ENCODE assay signal across 12 cellular contexts in the genomic region with DNA sequence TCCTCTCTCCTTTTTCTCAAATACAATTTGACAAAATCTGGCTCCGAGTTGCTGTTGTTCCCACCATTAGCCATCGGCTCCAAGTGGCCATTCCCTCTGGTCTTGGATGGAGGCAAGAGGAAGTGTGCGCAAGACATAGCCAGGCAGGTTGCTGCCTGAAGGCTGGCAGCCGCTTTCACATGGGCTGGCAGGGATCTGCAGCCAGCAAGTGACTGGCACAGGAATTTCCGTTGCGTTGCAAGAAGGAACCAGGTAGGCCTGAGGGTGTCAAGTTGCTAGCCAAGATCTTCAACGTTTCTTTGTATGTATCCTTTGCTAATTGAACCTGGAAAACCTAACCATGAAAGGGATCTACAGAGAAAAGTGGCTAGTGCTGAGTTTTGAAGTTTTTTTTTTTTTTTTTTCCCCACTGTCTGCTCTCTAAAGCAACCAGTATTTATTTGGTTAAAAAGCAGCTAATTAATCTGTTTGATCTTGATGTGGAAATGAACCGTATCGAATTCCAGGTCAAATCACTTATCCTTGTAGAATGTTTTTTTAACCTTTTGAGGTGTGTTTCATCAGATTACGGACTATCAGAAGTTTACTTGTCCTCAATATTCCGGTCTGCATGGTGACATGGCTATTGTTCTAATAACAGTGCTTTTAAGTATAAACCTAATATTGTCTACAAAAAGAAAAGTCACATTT.
A peak's percentile ranks its signal among the peaks of the same experiment; 100 is the strongest.
DNase-seq lines count a peak whose midpoint lies in the region; ATAC-seq and TF ChIP-seq lines count a peak whose summit lies in the region.
"Had no signal": no experiment of that assay in that cellular context is flagged by ENCODE, and none has a peak within 500 bp of the region (broad histone marks: within the 10 kb centered on the region; RNA-seq: fewer than 3 reads in every experiment).

No MANE protein-coding gene starts in this region.

- H3K18ac ChIP-seq in mesendoderm (ENCODE audit: low read length): no peak overlapping the region

- H3K27me3 ChIP-seq in breast epithelium (no peaks in the 10 kb centered on the region), mesendoderm (ENCODE audit: insufficient read depth, low read length, poor library complexity) (no peaks in the 10 kb centered on the region)
- H3K27me3 ChIP-seq: SJSA1 had no signal

- no peak overlapping the region for H3K27ac Mint-ChIP-seq in activated CD4-positive, alpha-beta T cell treated with anti-CD3 and anti-CD28 coated beads, Interleukin-2, amount 10 ng/mL, durations not matched to agents 7 days and 5 days

- no peak overlapping the region for H3K9ac ChIP-seq in mesendoderm (ENCODE audit: low read length)

- POLR2A ChIA-PET in activated CD4-positive, alpha-beta T cell treated with anti-CD3 and anti-CD28 coated beads, Interleukin-2, amount 10 ng/mL, durations not matched to agents 7 days and 5 days (lab: Charles Lee): no interaction called here

- H3K36me3 ChIP-seq in breast epithelium (no peaks in the 10 kb centered on the region), mesendoderm (ENCODE audit: control insufficient read depth, insufficient read depth, low read length) (no peaks in the 10 kb centered on the region)
- H3K36me3 ChIP-seq: HAP-1 had no signal

- H2AK5ac ChIP-seq in mesendoderm (ENCODE audit: low read length): no peak overlapping the region

- TF ChIP-seq CTCF in breast epithelium (IDR thresholded peaks at IDR 0.05): peak in 1 of 3 donors; percentile 9

- peak; percentile 11 for ATAC-seq in left ventricle myocardium superior
- ATAC-seq: left colon had no signal

- no peak overlapping the region for H3K23ac ChIP-seq in mesendoderm (ENCODE audit: low read length)

- H2BK15ac ChIP-seq in mesendoderm (replicated peaks; ENCODE audit: low read depth): no peak overlapping the region

- peak overlapping the region; percentile 40 for H3K56ac ChIP-seq in mesendoderm (ENCODE audit: low read length)

- no peaks in the 10 kb centered on the region for H3K9me3 Mint-ChIP-seq in activated CD4-positive, alpha-beta T cell treated with anti-CD3 and anti-CD28 coated beads, Interleukin-2, amount 10 ng/mL, durations not matched to agents 7 days and 5 days

- H3K9me3 ChIP-seq in breast epithelium: no peaks in the 10 kb centered on the region
- H3K9me3 ChIP-seq: HAP-1, SJSA1 had no signal

- no CpG with 5 or more reads among the region's 11 CpGs for WGBS in mesendoderm (ENCODE audit: extremely low coverage, insufficient coverage, low lambda C conversion rate)

- intact Hi-C loops in left ventricle myocardium superior (cut with micrococcal nuclease) (no loop called here), cardiac septum (cut with DNase I) (no loop called here), breast epithelium (cut with DNase I; ENCODE audit: low total_unique reads) (loop anchor here (10.0 kb wide), 1 partner anchor 112 kb away; no protein-coding TSS in a partner anchor), posterior vena cava (cut with DNase I) (no loop called here)

- DNase-seq in left ventricle myocardium superior: peak; percentile 41
- DNase-seq in cardiac septum (ENCODE audit: low spot score): no peak
- peak; percentile 79 to 95 for DNase-seq in breast epithelium (ENCODE audit: low spot score in 2 of 2)
- DNase-seq in mesendoderm: peak; percentile 72
- DNase-seq in posterior vena cava (ENCODE audit: low spot score): no peak
- DNase-seq in iPS-NIHi7 (ENCODE audit: extremely low spot score): no peak
- DNase-seq in pons (ENCODE audit: low spot score): no peak
- no peak for DNase-seq in activated CD4-positive, alpha-beta T cell treated with anti-CD3 and anti-CD28 coated beads, Interleukin-2, amount 10 ng/mL, durations not matched to agents 7 days and 5 days
- DNase-seq: KG1, left colon had no signal

- H3K27ac ChIP-seq in breast epithelium (peak overlapping the region; percentile 91 to 96), mesendoderm (ENCODE audit: low read depth, low read length) (peak overlapping the region; percentile 35)
- H3K27ac ChIP-seq: SJSA1 had no signal

- no peak overlapping the region for H3K4me3 ChIP-seq in breast epithelium
- H3K4me3 ChIP-seq in mesendoderm (ENCODE audit: low read length): no peak overlapping the region
- H3K4me3 ChIP-seq: HAP-1, SJSA1 had no signal

- peaks cover 44% of the 10 kb centered on the region for H3K79me2 ChIP-seq in mesendoderm (ENCODE audit: control insufficient read depth, insufficient read depth, low read length)

- H3K4ac ChIP-seq in mesendoderm (ENCODE audit: low read depth, low read length): no peak overlapping the region

- no peak overlapping the region for H3K4me3 Mint-ChIP-seq in activated CD4-positive, alpha-beta T cell treated with anti-CD3 and anti-CD28 coated beads, Interleukin-2, amount 10 ng/mL, durations not matched to agents 7 days and 5 days

- peaks cover 13 to 42% of the 10 kb centered on the region in 2 donors for H3K4me1 ChIP-seq in breast epithelium
- H3K4me1 ChIP-seq in mesendoderm (ENCODE audit: control insufficient read depth, low read depth, low read length): peaks cover 27% of the 10 kb centered on the region
- H3K4me1 ChIP-seq: HAP-1 had no signal

- H2BK5ac ChIP-seq in mesendoderm (ENCODE audit: low read length): peak overlapping the region; percentile 24

- peak overlapping the region; percentile 13 for H3K4me2 ChIP-seq in mesendoderm (ENCODE audit: low read length)

- H3K27me3 Mint-ChIP-seq in activated CD4-positive, alpha-beta T cell treated with anti-CD3 and anti-CD28 coated beads, Interleukin-2, amount 10 ng/mL, durations not matched to agents 7 days and 5 days: no peaks in the 10 kb centered on the region

- no peak overlapping the region for H4K8ac ChIP-seq in mesendoderm (ENCODE audit: low read depth, low read length)

- no peaks in the 10 kb centered on the region for H3K36me3 Mint-ChIP-seq in activated CD4-positive, alpha-beta T cell treated with anti-CD3 and anti-CD28 coated beads, Interleukin-2, amount 10 ng/mL, durations not matched to agents 7 days and 5 days (ENCODE audit: low read depth)

- TF ChIP-seq POLR2A in breast epithelium (IDR thresholded peaks at IDR 0.05): no peak

- H3K79me1 ChIP-seq in mesendoderm (ENCODE audit: low read length): peaks cover 20% of the 10 kb centered on the region

- CTCF ChIA-PET in activated CD4-positive, alpha-beta T cell treated with anti-CD3 and anti-CD28 coated beads, Interleukin-2, amount 10 ng/mL, durations not matched to agents 7 days and 5 days (lab: Charles Lee): no interaction called here

- peaks cover 25% of the 10 kb centered on the region for H3K4me1 Mint-ChIP-seq in activated CD4-positive, alpha-beta T cell treated with anti-CD3 and anti-CD28 coated beads, Interleukin-2, amount 10 ng/mL, durations not matched to agents 7 days and 5 days

- no peak overlapping the region for H4K5ac ChIP-seq in mesendoderm (ENCODE audit: low read length)

- H2BK120ac ChIP-seq in mesendoderm (ENCODE audit: low read depth, low read length): no peak overlapping the region

Comparison
In these comparisons a context has a peak if more than half of its experiments do, and no peak if none do; other contexts are left out.
1. DNase-seq: peak in left ventricle myocardium superior (single experiment), breast epithelium (2 of 2) and mesendoderm (single experiment); none in cardiac septum (single experiment), posterior vena cava (single experiment), iPS-NIHi7 (single experiment), pons (single experiment) and activated CD4-positive, alpha-beta T cell treated with anti-CD3 and anti-CD28 coated beads, Interleukin-2, amount 10 ng/mL, durations not matched to agents 7 days and 5 days (single experiment).